In genomic region chr4:188374870-188375269, GRCh38 we compare ENCODE assay signal across 21 cellular contexts.
"Had no signal": no experiment of that assay in that cellular context is flagged by ENCODE, and none has a peak within 500 bp of the region (broad histone marks: within the 10 kb centered on the region; RNA-seq: fewer than 3 reads in every experiment).

No MANE protein-coding gene starts in this region.

- FAIRE-seq: K562 had no signal

- H3K27ac ChIP-seq: breast epithelium had no signal

- H3K4me3 ChIP-seq: breast epithelium, K562 had no signal

- ATAC-seq: activated CD8-positive, alpha-beta memory T cell treated with anti-CD3 and anti-CD28 coated beads, Interleukin-2, amount 10 ng/mL, durations not matched to agents 7 days and 5 days; K562; T-helper 17 cell; WTC11 had no signal

- DNase-seq: activated CD4-positive, alpha-beta T cell treated with anti-CD3 and anti-CD28 coated beads for 48 hours; activated CD4-positive, alpha-beta T cell treated with anti-CD3 and anti-CD28 coated beads, Interleukin-2, amount 50 U/mL, for 4 hours; activated CD4-positive, CD25-positive, alpha-beta regulatory T cell treated with anti-CD3 and anti-CD28 coated beads, Interleukin-2, amount 50 U/mL, for 72 hours; activated CD8-positive, alpha-beta memory T cell treated with anti-CD3 and anti-CD28 coated beads, Interleukin-2, amount 10 ng/mL, durations not matched to agents 7 days and 5 days; activated effector memory CD4-positive, alpha-beta T cell treated with Interleukin-2 at 50 U/mL for 16 hours; activated naive CD4-positive, alpha-beta T cell; activated T-cell treated with anti-CD3 and anti-CD28 coated beads, Interleukin-2, amount 50 U/mL, for 24 hours; aorta; caudate nucleus; Kasumi-1; NCI-H1048; NCI-H1417; NCI-H1694; NCI-H2081; NCI-H526; SIG-M5; T-helper 17 cell; T-helper 9 cell had no signal

- H3K36me3 ChIP-seq: breast epithelium had no signal

- H3K27me3 ChIP-seq: breast epithelium had no signal
